8 cellular contexts compared by ENCODE assay signal in the genomic region with DNA sequence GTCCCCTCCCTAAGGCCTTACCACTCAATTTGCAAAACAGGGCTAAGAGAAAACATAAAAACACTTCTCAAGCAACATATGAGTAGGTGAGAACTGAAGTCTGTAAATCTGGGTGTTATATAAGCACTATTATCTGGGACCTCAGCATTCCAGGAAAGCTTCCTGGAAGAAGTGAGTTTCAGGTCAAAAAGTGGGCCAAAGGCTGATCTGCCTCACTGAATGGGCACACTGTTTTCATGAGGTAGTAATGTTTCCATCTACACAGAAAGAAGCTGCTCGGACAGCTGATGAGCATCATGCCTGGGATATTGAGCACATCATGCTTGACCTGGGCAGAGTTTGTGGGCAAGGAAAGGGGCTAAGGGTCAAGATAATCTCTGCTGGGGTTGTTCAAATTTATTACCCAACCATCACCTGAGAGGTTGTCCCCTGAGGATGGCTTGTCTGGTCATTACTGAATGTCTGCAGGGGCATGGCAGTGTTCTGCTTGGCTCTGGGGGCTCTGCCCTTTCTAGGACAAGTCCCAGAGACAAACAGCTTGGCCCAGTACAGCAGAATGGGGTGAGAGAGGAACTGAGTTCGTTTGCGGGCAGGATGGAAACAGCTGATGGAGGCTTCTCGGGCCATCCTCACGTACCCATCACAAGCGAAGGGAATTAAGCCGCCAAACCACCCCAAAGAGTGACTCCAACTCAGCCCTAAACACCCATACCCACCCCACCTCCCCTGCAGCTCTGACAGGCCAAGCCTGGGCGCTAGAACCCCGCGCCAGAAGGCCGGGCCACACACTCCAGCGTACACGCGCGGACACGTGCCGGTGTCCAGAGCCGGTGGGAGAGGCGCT. TPM values are rescaled to one million over a fixed set of nuclear protein-coding genes. Genes with fewer than 3 reads are reported as not detected.
DNase-seq lines count a peak whose midpoint lies in the region; ATAC-seq and TF ChIP-seq lines count a peak whose summit lies in the region.

No MANE protein-coding gene starts in this region.

- DNase-seq in AG04450 (ENCODE audit: low read depth, low spot score) (no peak), HFF-Myc (ENCODE audit: extremely low read depth, low read depth) (no peak), substantia nigra (lab: John Stamatoyannopoulos, UW) (no peak), globus pallidus (ENCODE audit: low spot score) (no peak), GM19240 (ENCODE audit: insufficient read length, low spot score) (no peak)
- no peak for DNase-seq in activated T-cell treated with anti-CD3 and anti-CD28 coated beads, Interleukin-2, amount 50 U/mL, for 4 hours
- DNase-seq in activated CD4-positive, alpha-beta T cell treated with anti-CD3 and anti-CD28 coated beads for 48 hours: no peak

- H3K4me3 Mint-ChIP-seq in activated T-cell treated with anti-CD3 and anti-CD28 coated beads, Interleukin-2, amount 50 U/mL, for 4 hours: peak overlapping the region; percentile 90

- peaks cover 4% of the 10 kb centered on the region; the same call in 1 of the 2 replicates for H3K9me3 ChIP-seq in AG04450 (ENCODE audit: control insufficient read depth, insufficient read depth, low read length)
- peaks cover 3% of the 10 kb centered on the region for H3K9me3 ChIP-seq in iPS-18c (ENCODE audit: control insufficient read depth, insufficient read depth, low read length)

- peaks cover 41% of the 10 kb centered on the region for H3K4me1 Mint-ChIP-seq in activated T-cell treated with anti-CD3 and anti-CD28 coated beads, Interleukin-2, amount 50 U/mL, for 4 hours (ENCODE audit: low read depth)

- peak in 1 of 2 donors; percentile 4 for ATAC-seq in activated T-cell treated with anti-CD3 and anti-CD28 coated beads, Interleukin-2, amount 50 U/mL, for 4 hours

- H3K4me3 ChIP-seq in AG04450 (ENCODE audit: low read depth, low read length): peak overlapping the region; percentile 79; the same call in 1 of the 2 replicates
- peak overlapping the region; percentile 68; the same call in 1 of the 2 replicates for H3K4me3 ChIP-seq in HFF-Myc (replicated peaks; ENCODE audit: low read depth, low read length)
- H3K4me3 ChIP-seq in iPS-18c (ENCODE audit: insufficient read depth, low read depth, low read length): peak overlapping the region; percentile 75; the same call in 1 of the 2 replicates

- peaks cover 2% of the 10 kb centered on the region for H3K27me3 Mint-ChIP-seq in activated T-cell treated with anti-CD3 and anti-CD28 coated beads, Interleukin-2, amount 50 U/mL, for 4 hours (ENCODE audit: low read depth)

- no peaks in the 10 kb centered on the region for H3K9me3 Mint-ChIP-seq in activated T-cell treated with anti-CD3 and anti-CD28 coated beads, Interleukin-2, amount 50 U/mL, for 4 hours

- POLR2A ChIA-PET in AG04450 (lab: Yijun Ruan, JAX): no interaction called here

- CTCF ChIA-PET in AG04450 (lab: Charles Lee): no interaction called here

- H3K27ac ChIP-seq in AG04450 (ENCODE audit: low read depth, low read length) (peak overlapping the region; percentile 65), substantia nigra (ENCODE audit: low read depth, low read length, poor library complexity, severe bottlenecking) (peak overlapping the region; percentile 91)

- no peaks in the 10 kb centered on the region for H3K36me3 Mint-ChIP-seq in activated T-cell treated with anti-CD3 and anti-CD28 coated beads, Interleukin-2, amount 50 U/mL, for 4 hours (ENCODE audit: insufficient read depth)

- no peaks in the 10 kb centered on the region for H3K27me3 ChIP-seq in AG04450 (ENCODE audit: control insufficient read depth, insufficient read depth, low read length)

- TF ChIP-seq CTCF in AG04450 (IDR thresholded peaks at IDR 0.05; ENCODE audit: low read depth, low read length): no peak
- no peak for TF ChIP-seq CTCF in HFF-Myc (IDR thresholded peaks at IDR 0.05; ENCODE audit: low read depth, low read length, missing control alignments)

RNA-seq across cellular contexts. Expression of a gene that starts 1.2 kb away (rescaled TPM):
- polyA plus RNA-seq in AG04450 (2011; rRNA removed): 38.1 and 40.8 TPM in 2 replicates
- polyA minus RNA-seq in AG04450 (2011; rRNA and poly(A)+ RNA removed): 63.6 and 78.2 TPM in 2 replicates
- 10 to 100 TPM; 22.9 to 27.8 (median 24.2) TPM for total RNA-seq in activated T-cell treated with anti-CD3 and anti-CD28 coated beads, Interleukin-2, amount 50 U/mL, for 4 hours
